23 cellular contexts compared by ENCODE assay signal in the genomic region with DNA sequence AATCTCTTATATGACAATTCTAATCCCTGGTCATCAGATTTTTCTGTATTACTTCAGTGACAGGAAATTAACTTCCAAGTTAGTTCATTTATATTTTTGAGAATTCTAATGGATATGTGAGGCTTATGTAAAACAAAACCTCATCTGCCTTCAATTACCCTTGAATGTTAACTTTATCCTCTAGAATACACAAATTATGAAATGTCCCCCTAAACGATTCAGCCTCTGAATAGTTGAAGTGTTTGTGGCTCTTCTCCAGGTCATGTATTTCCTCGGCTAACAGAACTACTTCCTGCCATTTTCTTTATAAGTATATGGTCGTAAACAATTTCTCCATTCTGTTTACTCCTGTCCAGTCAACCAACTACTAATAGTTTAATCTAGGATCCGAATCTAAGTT.
"Had no signal": no experiment of that assay in that cellular context is flagged by ENCODE, and none has a peak within 500 bp of the region (broad histone marks: within the 10 kb centered on the region; RNA-seq: fewer than 3 reads in every experiment).

No MANE protein-coding gene starts in this region.

- DNase-seq: IMR-90, Karpas-422, KG1, MG63, NCI-H1092, NCI-H1105 treated with DMSO at 0.1 percent for 48 hours, NCI-H1417 treated with DMSO at 0.1 percent for 48 hours, NCI-H146, NCI-H187, NCI-H2029, NCI-H2081 treated with DMSO at 0.1 percent for 48 hours, NCI-H2171, NCI-H226, NCI-H446, NCI-H510A, NCI-H524 treated with DMSO at 0.1 percent for 48 hours, NCI-H69, NCI-H774, PC-3, SHP77 had no signal

- H3K27me3 ChIP-seq: MG63 had no signal

- H3K36me3 ChIP-seq: MG63 had no signal

- H3K9me3 ChIP-seq: MG63 had no signal

- H3K4me3 ChIP-seq: MG63 had no signal

- ATAC-seq: HepG2, Panc1, PC-3, SK-N-SH treated with all-trans-retinoic acid at 6 μM for 48 hours had no signal
